ENCODE assay signal across 10 cellular contexts in the genomic region with DNA sequence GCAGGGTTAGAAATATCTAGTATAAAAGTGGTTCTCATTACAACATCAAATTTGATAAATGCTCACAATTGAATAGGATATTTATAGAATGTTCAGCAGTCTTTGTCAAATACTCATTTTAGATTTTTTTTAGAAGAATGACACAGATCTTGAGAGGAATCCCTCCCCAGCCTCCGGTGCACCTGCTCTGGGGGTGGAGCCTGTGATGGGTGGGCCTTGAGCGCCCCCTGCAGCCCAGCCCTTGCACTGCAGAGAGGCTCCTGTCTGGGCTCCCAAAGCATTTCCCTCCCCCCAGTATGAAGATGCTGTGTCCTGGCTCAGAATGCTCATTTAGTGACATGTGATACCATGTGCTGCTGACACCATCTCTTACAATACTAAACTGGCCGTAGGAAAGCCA.
A peak's percentile ranks its signal among the peaks of the same experiment; 100 is the strongest.
DNase-seq lines count a peak whose midpoint lies in the region; ATAC-seq and TF ChIP-seq lines count a peak whose summit lies in the region.
"Had no signal": no experiment of that assay in that cellular context is flagged by ENCODE, and none has a peak within 500 bp of the region (broad histone marks: within the 10 kb centered on the region; RNA-seq: fewer than 3 reads in every experiment).

No MANE protein-coding gene starts in this region.

- H3K4me3 ChIP-seq in HFF-Myc (replicated peaks; ENCODE audit: low read depth, low read length) = no peak overlapping the region
- H3K4me3 ChIP-seq: upper lobe of left lung had no signal

- ATAC-seq in GM19463 (IDR thresholded peaks at IDR 0.05; ENCODE audit: unreplicated experiment) (no peak), HG03280 (IDR thresholded peaks at IDR 0.05; ENCODE audit: unreplicated experiment) (no peak)

- TF ChIP-seq CTCF in HFF-Myc (IDR thresholded peaks at IDR 0.05; ENCODE audit: low read depth, low read length, missing control alignments) = peak; percentile 5

- no peak for DNase-seq in HFF-Myc (ENCODE audit: extremely low read depth, low read depth)
- peak; percentile 23 to 60 for DNase-seq in activated CD4-positive, alpha-beta T cell treated with anti-CD3 and anti-CD28 coated beads for 4 hours
- DNase-seq in central memory CD4-positive, alpha-beta T cell = peak; percentile 41
- peak; percentile 31 for DNase-seq in stimulated activated CD8-positive, alpha-beta memory T cell treated with anti-CD3 and anti-CD28 coated beads, Interleukin-7, amount 100 ng/mL, for 24 hours (ENCODE audit: low read depth)
- no peak for DNase-seq in ecto neural progenitor cell (ENCODE audit: low spot score)
- no peak for DNase-seq in NCI-H446 treated with DMSO at 0.1 percent for 48 hours (lab: John Stamatoyannopoulos, UW)
- DNase-seq: NCI-H187 had no signal

Comparison
In these comparisons a context has a peak if more than half of its experiments do, and no peak if none do; other contexts are left out.
1. DNase-seq: peak in activated CD4-positive, alpha-beta T cell treated with anti-CD3 and anti-CD28 coated beads for 4 hours (2 of 2), central memory CD4-positive, alpha-beta T cell (single experiment) and stimulated activated CD8-positive, alpha-beta memory T cell treated with anti-CD3 and anti-CD28 coated beads, Interleukin-7, amount 100 ng/mL, for 24 hours (single experiment); none in HFF-Myc (single experiment), ecto neural progenitor cell (single experiment) and NCI-H446 treated with DMSO at 0.1 percent for 48 hours (single experiment).